In genomic region chr14:35229495-35230089, GRCh38 we compare ENCODE assay signal across 9 cellular contexts.
A peak's percentile ranks its signal among the peaks of the same experiment; 100 is the strongest.
DNase-seq lines count a peak whose midpoint lies in the region; ATAC-seq, FAIRE-seq and TF ChIP-seq lines count a peak whose summit lies in the region.
"Had no signal": no experiment of that assay in that cellular context is flagged by ENCODE, and none has a peak within 500 bp of the region (broad histone marks: within the 10 kb centered on the region; RNA-seq: fewer than 3 reads in every experiment).

No MANE protein-coding gene starts in this region.

- no peak for FAIRE-seq in bronchial epithelial cell (lab: Jason Lieb, UNC)

- no peak overlapping the region for H3K27ac ChIP-seq in gastrocnemius medialis
- H3K27ac ChIP-seq: SJCRH30 had no signal

- TF ChIP-seq POLR2A in gastrocnemius medialis (IDR thresholded peaks at IDR 0.05), result no peak

- H3K27ac Mint-ChIP-seq in activated T-cell treated with anti-CD3 and anti-CD28 coated beads, Interleukin-2, amount 50 U/mL, for 24 hours, result peak overlapping the region; percentile 7

- intact Hi-C loops in gastrocnemius medialis (cut with DNase I; ENCODE audit: low total_unique reads), result loop anchor here (10.0 kb wide), 1 partner anchor 85 kb away; no protein-coding TSS in a partner anchor

- TF ChIP-seq CTCF in bronchial epithelial cell (IDR thresholded peaks at IDR 0.05; ENCODE audit: insufficient read depth, low read length, severe bottlenecking) (peak; percentile 22), gastrocnemius medialis (IDR thresholded peaks at IDR 0.05 in 4 of 5, conservative IDR thresholded peaks at IDR 0.05 in 1 of 5) (peak in 3 of 5 experiments; percentile 19 to 38 (median 29))

- H3K27me3 ChIP-seq in bronchial epithelial cell (ENCODE audit: control insufficient read depth, insufficient read depth, low read length) (no peaks in the 10 kb centered on the region), gastrocnemius medialis (no peaks in the 10 kb centered on the region)
- H3K27me3 ChIP-seq: SJCRH30 had no signal

- in situ Hi-C loops in gastrocnemius medialis (cut with MboI; ENCODE audit: low sequenced_read_pairs in 4 of 4), result no loop called here

- peaks cover 0 to 1% of the 10 kb centered on the region in 2 donors for H3K4me1 ChIP-seq in gastrocnemius medialis
- H3K4me1 ChIP-seq: SJCRH30 had no signal

- peaks cover 24% of the 10 kb centered on the region for H3K4me1 Mint-ChIP-seq in activated T-cell treated with anti-CD3 and anti-CD28 coated beads, Interleukin-2, amount 50 U/mL, for 24 hours (ENCODE audit: low read depth)

- no peak for DNase-seq in activated T-cell treated with anti-CD3 and anti-CD28 coated beads, Interleukin-2, amount 50 U/mL, for 24 hours
- DNase-seq in activated T-cell treated with anti-CD3 and anti-CD28 coated beads for 4 hours, result no peak
- peak; percentile 70 for DNase-seq in NCI-H1694 treated with DMSO at 0.1 percent for 48 hours (lab: John Stamatoyannopoulos, UW)
- DNase-seq in bronchial epithelial cell (ENCODE audit: low read depth), result peak; percentile 38
- no peak for DNase-seq in gastrocnemius medialis

- no peak overlapping the region for H3K4me3 Mint-ChIP-seq in activated T-cell treated with anti-CD3 and anti-CD28 coated beads, Interleukin-2, amount 50 U/mL, for 24 hours

- ATAC-seq in gastrocnemius medialis, result no peak
- no peak for ATAC-seq in GM21723 (IDR thresholded peaks at IDR 0.05; ENCODE audit: unreplicated experiment)
- ATAC-seq in HG02759 (IDR thresholded peaks at IDR 0.05; ENCODE audit: unreplicated experiment), result no peak
- no peak for ATAC-seq in HG03196 (IDR thresholded peaks at IDR 0.05; ENCODE audit: unreplicated experiment)

- no peaks in the 10 kb centered on the region for H3K9me3 ChIP-seq in gastrocnemius medialis
- H3K9me3 ChIP-seq: SJCRH30 had no signal

- no peaks in the 10 kb centered on the region for H3K27me3 Mint-ChIP-seq in activated T-cell treated with anti-CD3 and anti-CD28 coated beads, Interleukin-2, amount 50 U/mL, for 24 hours

- H3K36me3 ChIP-seq in bronchial epithelial cell (ENCODE audit: control insufficient read depth, insufficient read depth, low read length) (no peaks in the 10 kb centered on the region), gastrocnemius medialis (no peaks in the 10 kb centered on the region)
- H3K36me3 ChIP-seq: SJCRH30 had no signal

- no peak overlapping the region for H3K4me3 ChIP-seq in bronchial epithelial cell (ENCODE audit: low read depth, low read length)
- no peak overlapping the region for H3K4me3 ChIP-seq in gastrocnemius medialis
- H3K4me3 ChIP-seq: SJCRH30 had no signal

- peaks cover 9% of the 10 kb centered on the region for H3K36me3 Mint-ChIP-seq in activated T-cell treated with anti-CD3 and anti-CD28 coated beads, Interleukin-2, amount 50 U/mL, for 24 hours (ENCODE audit: low read depth)

- H3K9me3 Mint-ChIP-seq in activated T-cell treated with anti-CD3 and anti-CD28 coated beads, Interleukin-2, amount 50 U/mL, for 24 hours, result no peaks in the 10 kb centered on the region

Comparison
In these comparisons a context has a peak if more than half of its experiments do, and no peak if none do; other contexts are left out.
1. DNase-seq: peak in NCI-H1694 treated with DMSO at 0.1 percent for 48 hours (single experiment) and bronchial epithelial cell (single experiment); none in activated T-cell treated with anti-CD3 and anti-CD28 coated beads, Interleukin-2, amount 50 U/mL, for 24 hours (single experiment), activated T-cell treated with anti-CD3 and anti-CD28 coated beads for 4 hours (single experiment) and gastrocnemius medialis (0 of 2).